12 cellular contexts compared by ENCODE assay signal in the genomic region with DNA sequence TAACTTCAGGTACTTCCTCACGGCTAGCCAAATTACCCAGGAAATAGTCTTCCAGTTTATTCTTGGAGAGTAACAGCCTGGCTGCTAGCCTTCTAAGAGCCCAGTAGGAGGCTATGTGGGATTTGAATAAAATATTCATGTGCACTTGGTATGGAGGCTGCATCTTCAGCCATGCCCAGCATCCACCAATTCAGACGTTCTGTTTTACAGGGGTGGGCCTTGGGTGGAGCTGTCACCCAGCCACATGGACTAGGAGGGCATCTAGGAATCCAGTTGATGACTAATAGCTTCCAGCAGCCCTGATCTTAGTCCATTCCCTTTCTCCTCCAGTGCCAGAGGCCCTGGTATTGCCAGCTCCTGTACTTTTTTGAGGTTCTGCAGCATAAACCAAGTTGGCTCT.
DNase-seq lines count a peak whose midpoint lies in the region; ATAC-seq and TF ChIP-seq lines count a peak whose summit lies in the region.
"Had no signal": no experiment of that assay in that cellular context is flagged by ENCODE, and none has a peak within 500 bp of the region (broad histone marks: within the 10 kb centered on the region; RNA-seq: fewer than 3 reads in every experiment).

No MANE protein-coding gene starts in this region.

- CTCF ChIA-PET in HCT116 (lab: Charles Lee) = interaction anchor here (0.8 kb wide), 1 partner anchor 173 kb away, joined by 3 read pairs; no protein-coding TSS in a partner anchor

- intact Hi-C loops in HCT116 (cut with micrococcal nuclease) = no loop called here

- no peaks in the 10 kb centered on the region for H3K9me3 ChIP-seq in HCT116 (ENCODE audit: control insufficient read depth in 1 of 2, insufficient read depth in 1 of 2, low read depth in 1 of 2, low read length in 2 of 2)
- H3K9me3 ChIP-seq: thoracic aorta had no signal

- H3K36me3 ChIP-seq in HCT116 (ENCODE audit: control insufficient read depth in 1 of 2, insufficient read depth in 2 of 2, low read length in 2 of 2) = no peaks in the 10 kb centered on the region
- H3K36me3 ChIP-seq: thoracic aorta had no signal

- no peaks in the 10 kb centered on the region for H3K79me2 ChIP-seq in HCT116 (ENCODE audit: insufficient read depth, low read length)

- H3K27me3 ChIP-seq in HCT116 (ENCODE audit: insufficient read depth, low read length) = no peaks in the 10 kb centered on the region

- no peak overlapping the region for H3K27ac ChIP-seq in HCT116 (ENCODE audit: low read depth, low read length)
- H3K27ac ChIP-seq: thoracic aorta had no signal

- H3K9ac ChIP-seq in HCT116 (ENCODE audit: low read length) = peak overlapping the region; percentile 21

- no peak overlapping the region for H3K4me3 ChIP-seq in HCT116 (replicated peaks in 1 of 2; ENCODE audit: low read depth in 1 of 2, low read length in 2 of 2)
- H3K4me3 ChIP-seq: thoracic aorta had no signal

- peak overlapping the region; percentile 93 for H2AFZ ChIP-seq in HCT116 (ENCODE audit: low read depth, low read length, poor library complexity, severe bottlenecking)

- peaks cover 9 to 19% of the 10 kb centered on the region in 2 experiments for H3K4me1 ChIP-seq in HCT116 (ENCODE audit: control insufficient read depth in 1 of 2, insufficient read depth in 2 of 2, low read length in 2 of 2)

- no peak for TF ChIP-seq POLR2A in HCT116 (IDR thresholded peaks at IDR 0.05; ENCODE audit: borderline replicate concordance, extremely low read depth, insufficient read depth, insufficient read length)

- peak overlapping the region; percentile 44 for H3K4me2 ChIP-seq in HCT116 (ENCODE audit: low read length)

- H4K20me1 ChIP-seq in HCT116 (ENCODE audit: insufficient read depth) = no peaks in the 10 kb centered on the region

- RAD21 ChIA-PET in HCT116 (lab: Charles Lee; ENCODE audit: low non-redundant PET in 1 of 2, low total read pairs in 2 of 2, uncharacterized antibody in 2 of 2, unreplicated experiment in 2 of 2) = no interaction called here

- peak; percentile 96 for ATAC-seq in HCT116
- ATAC-seq in HG03460 (IDR thresholded peaks at IDR 0.05; ENCODE audit: unreplicated experiment) = no peak
- ATAC-seq: activated naive CD8-positive, alpha-beta T cell treated with anti-CD3 and anti-CD28 coated beads, Interleukin-2, amount 50 U/mL, for 24 hours had no signal

- DNase-seq in HCT116 (ENCODE audit: low read depth, low spot score) = peak; percentile 87
- peak; percentile 41 for DNase-seq in RPMI7951 (ENCODE audit: low read depth)
- DNase-seq in fibroblast of gingiva (ENCODE audit: low read depth) = peak; percentile 58
- peak; percentile 43 for DNase-seq in renal cortical epithelial cell (ENCODE audit: low read depth)
- DNase-seq in stimulated activated CD4-positive, alpha-beta T cell treated with anti-CD3 and anti-CD28 coated beads, Interleukin-12 subunit alpha, Interleukin-12 subunit beta, amount 100 ng/mL, for 4 hours = no peak
- DNase-seq in GDM1 (lab: John Stamatoyannopoulos, UW) = no peak
- DNase-seq: activated naive CD8-positive, alpha-beta T cell treated with anti-CD3 and anti-CD28 coated beads, Interleukin-2, amount 50 U/mL, for 24 hours; GOT3; NCI-H524 treated with DMSO at 0.1 percent for 48 hours; T-helper 2 cell had no signal

- peak; percentile 58 for TF ChIP-seq RAD21 in HCT116 (IDR thresholded peaks at IDR 0.05; ENCODE audit: low read depth)

- no TSS peak for BruUV-seq in HCT116 (replicated peaks; lab: Mats Ljungman, UMichigan)

- POLR2A ChIA-PET in HCT116 (lab: Charles Lee) = no interaction called here

- no peaks in the 10 kb centered on the region for H3K9me2 ChIP-seq in HCT116 (ENCODE audit: insufficient read depth)

- TF ChIP-seq CTCF in HCT116 (IDR thresholded peaks at IDR 0.05 in 2 of 3, conservative IDR thresholded peaks at IDR 0.05 in 1 of 3; ENCODE audit: borderline replicate concordance in 1 of 3, insufficient read depth in 1 of 3, low read depth in 2 of 3, low read length in 2 of 3) = peak in 2 of 3 experiments; percentile 48 to 52; a peak in 4 of 6 replicates

TF ChIP-seq in HCT116, 20 proteins besides CTCF, POLR2A, EP300 and RAD21:
- TF ChIP-seq ELF1 (IDR thresholded peaks at IDR 0.05; ENCODE audit: borderline replicate concordance, low read depth) = no peak
- TF ChIP-seq SRF (IDR thresholded peaks at IDR 0.05; ENCODE audit: low read depth) = no peak
- peak; percentile 75; the same call in 1 of the 2 replicates for TF ChIP-seq CBX3 (IDR thresholded peaks at IDR 0.05; ENCODE audit: low read depth)
- TF ChIP-seq YY1 (IDR thresholded peaks at IDR 0.05; ENCODE audit: extremely low read depth, insufficient replicate concordance, low read depth, low read length) = no peak
- no peak for TF ChIP-seq REST (IDR thresholded peaks at IDR 0.05; ENCODE audit: low read depth)
- TF ChIP-seq EGR1 (IDR thresholded peaks at IDR 0.05; ENCODE audit: low read depth) = no peak
- no peak for TF ChIP-seq ZBTB33 (IDR thresholded peaks at IDR 0.05; ENCODE audit: extremely low read depth, insufficient replicate concordance, low read length)
- peak; percentile 78 for TF ChIP-seq FOSL1 (IDR thresholded peaks at IDR 0.05; ENCODE audit: low read depth)
- no peak for TF ChIP-seq EZH2phosphoT487 (IDR thresholded peaks at IDR 0.05; ENCODE audit: borderline replicate concordance)
- TF ChIP-seq, protein P1, sequence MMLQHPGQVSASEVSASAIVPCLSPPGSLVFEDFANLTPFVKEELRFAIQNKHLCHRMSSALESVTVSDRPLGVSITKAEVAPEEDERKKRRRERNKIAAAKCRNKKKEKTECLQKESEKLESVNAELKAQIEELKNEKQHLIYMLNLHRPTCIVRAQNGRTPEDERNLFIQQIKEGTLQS (IDR thresholded peaks at IDR 0.05) = no peak
- peak; percentile 59 for TF ChIP-seq SP1 (IDR thresholded peaks at IDR 0.05; ENCODE audit: low read depth)
- no peak for TF ChIP-seq CEBPB (IDR thresholded peaks at IDR 0.05; ENCODE audit: low read depth)
- TF ChIP-seq JUND (IDR thresholded peaks at IDR 0.05) = peak; percentile 77
- TF ChIP-seq SIN3A (IDR thresholded peaks at IDR 0.05; ENCODE audit: low read depth) = peak; percentile 45; the same call in 1 of the 2 replicates
- TF ChIP-seq ZNF274 (IDR thresholded peaks at IDR 0.05; ENCODE audit: low read depth, low read length) = no peak
- peak; percentile 60; the same call in 1 of the 2 replicates for TF ChIP-seq POLR2AphosphoS5 (IDR thresholded peaks at IDR 0.05; ENCODE audit: low read depth, low read length)
- no peak for TF ChIP-seq EZH2 (IDR thresholded peaks at IDR 0.05)
- TF ChIP-seq TCF7L2 (IDR thresholded peaks at IDR 0.05; ENCODE audit: borderline replicate concordance, extremely low read depth, insufficient read depth, insufficient read length) = no peak
- TF ChIP-seq ZFX (IDR thresholded peaks at IDR 0.05) = no peak
- peak; percentile 93 for TF ChIP-seq MAX (IDR thresholded peaks at IDR 0.05)

Comparison
In these comparisons a context has a peak if more than half of its experiments do, and no peak if none do; other contexts are left out.
1. DNase-seq: peak in HCT116 (single experiment), RPMI7951 (single experiment), fibroblast of gingiva (single experiment) and renal cortical epithelial cell (single experiment); none in stimulated activated CD4-positive, alpha-beta T cell treated with anti-CD3 and anti-CD28 coated beads, Interleukin-12 subunit alpha, Interleukin-12 subunit beta, amount 100 ng/mL, for 4 hours (single experiment) and GDM1 (single experiment).